In genomic region chr15:89157918-89158564, GRCh38 we compare ENCODE assay signal across 30 cellular contexts.
A peak's percentile ranks its signal among the peaks of the same experiment; 100 is the strongest.
DNase-seq lines count a peak whose midpoint lies in the region; ATAC-seq lines count a peak whose summit lies in the region.
"Had no signal": no experiment of that assay in that cellular context is flagged by ENCODE, and none has a peak within 500 bp of the region (broad histone marks: within the 10 kb centered on the region; RNA-seq: fewer than 3 reads in every experiment).

No MANE protein-coding gene starts in this region.

- H3K4me1 Mint-ChIP-seq in stimulated activated naive CD8-positive, alpha-beta T cell treated with anti-CD3 and anti-CD28 coated beads, Interleukin-15, Interleukin-2, amounts not matched to agents 100 ng/mL and 50 ng/mL, for 24 hours (ENCODE audit: low read depth): peaks cover 5% of the 10 kb centered on the region
- H3K4me1 Mint-ChIP-seq in stimulated activated naive CD8-positive, alpha-beta T cell treated with anti-CD3 and anti-CD28 coated beads, Interleukin-15, amount 100 ng/mL, for 72 hours: no peaks in the 10 kb centered on the region
- H3K4me1 Mint-ChIP-seq in immature natural killer cell: peaks cover 32 to 65% of the 10 kb centered on the region in 2 donors
- H3K4me1 Mint-ChIP-seq: B cell, T-cell had no signal

- no peak for DNase-seq in stimulated activated naive CD8-positive, alpha-beta T cell treated with anti-CD3 and anti-CD28 coated beads, Interleukin-15, amount 100 ng/mL, for 72 hours
- no peak for DNase-seq in immature natural killer cell
- no peak for DNase-seq in AG20443 (ENCODE audit: low spot score)
- no peak for DNase-seq in aorta
- DNase-seq in NCI-H2029 (lab: John Stamatoyannopoulos, UW): no peak
- DNase-seq in NCI-H128 (lab: John Stamatoyannopoulos, UW; ENCODE audit: unreplicated experiment): no peak
- DNase-seq: activated CD8-positive, alpha-beta T cell treated with anti-CD3 and anti-CD28 coated beads for 36 hours; activated naive CD8-positive, alpha-beta T cell treated with anti-CD3 and anti-CD28 coated beads, Interleukin-2, amount 50 U/mL, for 24 hours; body of pancreas; colonic mucosa; COR-L47; DMS79; effector memory CD8-positive, alpha-beta T cell; erythroblast; HCEC 1CT; mesendoderm; NCI-H1092 treated with DMSO at 0.1 percent for 48 hours; NCI-H1930; NCI-H748 treated with DMSO at 0.1 percent for 48 hours; nucleus accumbens; Peyer's patch; psoas muscle; SJCRH30; stimulated activated naive CD4-positive, alpha-beta T cell treated with Interleukin-2 at 50 U/mL for 16 hours; T-cell had no signal

- peak overlapping the region; percentile 1 for H3K27ac Mint-ChIP-seq in stimulated activated naive CD8-positive, alpha-beta T cell treated with anti-CD3 and anti-CD28 coated beads, Interleukin-15, Interleukin-2, amounts not matched to agents 100 ng/mL and 50 ng/mL, for 24 hours
- H3K27ac Mint-ChIP-seq in stimulated activated naive CD8-positive, alpha-beta T cell treated with anti-CD3 and anti-CD28 coated beads, Interleukin-15, amount 100 ng/mL, for 72 hours: peak overlapping the region in 1 of 2 donors; percentile 4
- peak overlapping the region; percentile 8 to 87 (median 36) for H3K27ac Mint-ChIP-seq in immature natural killer cell
- H3K27ac Mint-ChIP-seq: activated CD8-positive, alpha-beta T cell treated with anti-CD3 and anti-CD28 coated beads for 36 hours; activated naive CD8-positive, alpha-beta T cell treated with anti-CD3 and anti-CD28 coated beads, Interleukin-2, amount 50 U/mL, for 24 hours; activated T-helper 2 cell treated with anti-CD3 and anti-CD28 coated beads, Interferon-gamma antibody, Interleukin-2, Interleukin-4, amounts not matched to agents 10 μg/mL and 5 μg/mL and 100 μg/mL, durations not matched to agents 14 hours and 24 hours and 36 hours; B cell; T-cell had no signal

- no peak for ATAC-seq in stimulated activated naive CD8-positive, alpha-beta T cell treated with anti-CD3 and anti-CD28 coated beads, Interleukin-15, amount 100 ng/mL, for 72 hours
- ATAC-seq in aorta (ENCODE audit: low FRiP score): no peak
- ATAC-seq: activated CD8-positive, alpha-beta T cell treated with anti-CD3 and anti-CD28 coated beads for 36 hours; activated naive CD8-positive, alpha-beta T cell treated with anti-CD3 and anti-CD28 coated beads, Interleukin-2, amount 50 U/mL, for 24 hours; body of pancreas; effector memory CD8-positive, alpha-beta T cell; T-cell had no signal

- no peaks in the 10 kb centered on the region for H3K9me3 Mint-ChIP-seq in stimulated activated naive CD8-positive, alpha-beta T cell treated with anti-CD3 and anti-CD28 coated beads, Interleukin-15, Interleukin-2, amounts not matched to agents 100 ng/mL and 50 ng/mL, for 24 hours
- H3K9me3 Mint-ChIP-seq in stimulated activated naive CD8-positive, alpha-beta T cell treated with anti-CD3 and anti-CD28 coated beads, Interleukin-15, amount 100 ng/mL, for 72 hours: no peaks in the 10 kb centered on the region
- no peaks in the 10 kb centered on the region for H3K9me3 Mint-ChIP-seq in immature natural killer cell
- H3K9me3 Mint-ChIP-seq: activated CD8-positive, alpha-beta T cell treated with anti-CD3 and anti-CD28 coated beads for 36 hours; activated naive CD8-positive, alpha-beta T cell treated with anti-CD3 and anti-CD28 coated beads, Interleukin-2, amount 50 U/mL, for 24 hours; activated T-helper 2 cell treated with anti-CD3 and anti-CD28 coated beads, Interferon-gamma antibody, Interleukin-2, Interleukin-4, amounts not matched to agents 10 μg/mL and 5 μg/mL and 100 μg/mL, durations not matched to agents 14 hours and 24 hours and 36 hours; effector memory CD8-positive, alpha-beta T cell; T-cell had no signal

- no peak overlapping the region for H3K4me3 ChIP-seq in aorta (ENCODE audit: low read length in 2 of 2)
- H3K4me3 ChIP-seq: body of pancreas, colonic mucosa, Peyer's patch, psoas muscle, SJCRH30, thoracic aorta had no signal

- no peaks in the 10 kb centered on the region for H3K4me1 ChIP-seq in aorta (ENCODE audit: control insufficient read depth in 1 of 2, insufficient read depth in 2 of 2, low read length in 2 of 2)
- H3K4me1 ChIP-seq: colonic mucosa, Peyer's patch, SJCRH30 had no signal

- WGBS in aorta, 2 donors: 77 to 86% methylated on average over 4 of the region's 4 CpGs

- H3K27me3 Mint-ChIP-seq in stimulated activated naive CD8-positive, alpha-beta T cell treated with anti-CD3 and anti-CD28 coated beads, Interleukin-15, Interleukin-2, amounts not matched to agents 100 ng/mL and 50 ng/mL, for 24 hours: no peaks in the 10 kb centered on the region
- H3K27me3 Mint-ChIP-seq in stimulated activated naive CD8-positive, alpha-beta T cell treated with anti-CD3 and anti-CD28 coated beads, Interleukin-15, amount 100 ng/mL, for 72 hours: no peaks in the 10 kb centered on the region
- peaks cover 0 to 3% (median 0%) of the 10 kb centered on the region in 3 donors for H3K27me3 Mint-ChIP-seq in immature natural killer cell (ENCODE audit: low read depth in 3 of 3)
- H3K27me3 Mint-ChIP-seq: activated CD8-positive, alpha-beta T cell treated with anti-CD3 and anti-CD28 coated beads for 36 hours; activated naive CD8-positive, alpha-beta T cell treated with anti-CD3 and anti-CD28 coated beads, Interleukin-2, amount 50 U/mL, for 24 hours; B cell; effector memory CD8-positive, alpha-beta T cell; T-cell had no signal

- H3K36me3 Mint-ChIP-seq in stimulated activated naive CD8-positive, alpha-beta T cell treated with anti-CD3 and anti-CD28 coated beads, Interleukin-15, Interleukin-2, amounts not matched to agents 100 ng/mL and 50 ng/mL, for 24 hours (ENCODE audit: low read depth): peaks cover 49% of the 10 kb centered on the region
- H3K36me3 Mint-ChIP-seq in immature natural killer cell: peaks cover 33 to 58% (median 34%) of the 10 kb centered on the region in 3 donors

- H3K27me3 ChIP-seq in aorta (ENCODE audit: control insufficient read depth in 1 of 2, insufficient read depth in 2 of 2, low read length in 1 of 2): no peaks in the 10 kb centered on the region
- H3K27me3 ChIP-seq: body of pancreas, colonic mucosa, Peyer's patch, SJCRH30 had no signal

- no peaks in the 10 kb centered on the region for H3K9me3 ChIP-seq in aorta (ENCODE audit: control insufficient read depth, low read length)
- H3K9me3 ChIP-seq: body of pancreas, colonic mucosa, Peyer's patch, psoas muscle, SJCRH30, thoracic aorta had no signal

- peak overlapping the region; percentile 6 for H3K27ac ChIP-seq in cingulate gyrus (ENCODE audit: low read depth, low read length)
- H3K27ac ChIP-seq in aorta (ENCODE audit: low read depth in 1 of 2, low read length in 2 of 2): peak overlapping the region in 1 of 2 donors; percentile 18
- H3K27ac ChIP-seq: body of pancreas, colonic mucosa, Peyer's patch, SJCRH30, thoracic aorta had no signal

- peaks cover 4 to 9% of the 10 kb centered on the region in 2 donors for H3K36me3 ChIP-seq in aorta (ENCODE audit: control insufficient read depth in 1 of 2, insufficient read depth in 2 of 2, low read length in 1 of 2)
- H3K36me3 ChIP-seq: colonic mucosa had no signal

- no peak overlapping the region for H3K4me3 Mint-ChIP-seq in stimulated activated naive CD8-positive, alpha-beta T cell treated with anti-CD3 and anti-CD28 coated beads, Interleukin-15, Interleukin-2, amounts not matched to agents 100 ng/mL and 50 ng/mL, for 24 hours
- H3K4me3 Mint-ChIP-seq in stimulated activated naive CD8-positive, alpha-beta T cell treated with anti-CD3 and anti-CD28 coated beads, Interleukin-15, amount 100 ng/mL, for 72 hours: no peak overlapping the region
- no peak overlapping the region for H3K4me3 Mint-ChIP-seq in immature natural killer cell
- H3K4me3 Mint-ChIP-seq: activated CD8-positive, alpha-beta T cell treated with anti-CD3 and anti-CD28 coated beads for 36 hours; activated naive CD8-positive, alpha-beta T cell treated with anti-CD3 and anti-CD28 coated beads, Interleukin-2, amount 50 U/mL, for 24 hours; B cell; effector memory CD8-positive, alpha-beta T cell; T-cell had no signal

- intact Hi-C loops in aorta (cut with DNase I): no loop called here
